3 cellular contexts compared by ENCODE assay signal in genomic region chr2:154259030-154259429, GRCh38.
TF ChIP-seq lines count a peak whose summit lies in the region.

No MANE protein-coding gene starts in this region.

TF ChIP-seq in IMR-90, 13 proteins besides CTCF, POLR2A, EP300 and RAD21 (continued from another document):
- TF ChIP-seq MAFK (IDR thresholded peaks at IDR 0.05; ENCODE audit: low read depth, low read length) = peak; percentile 90

TF ChIP-seq in H1, 55 proteins besides CTCF, POLR2A, EP300 and RAD21 (continued from another document):
- TF ChIP-seq MAFK (IDR thresholded peaks at IDR 0.05; ENCODE audit: low read depth, low read length) (peak; percentile 34; the same call in 1 of the 2 replicates), E2F6 (IDR thresholded peaks at IDR 0.05) (no peak), KDM4A (IDR thresholded peaks at IDR 0.05; ENCODE audit: low read depth, low read length, severe bottlenecking) (no peak), TCF12 (IDR thresholded peaks at IDR 0.05; ENCODE audit: low read depth, low read length) (no peak), CEBPB (IDR thresholded peaks at IDR 0.05; ENCODE audit: low read depth, low read length) (no peak)

TF ChIP-seq in SK-N-SH treated with all-trans-retinoic acid at 6 μM for 48 hours, 23 proteins besides CTCF, POLR2A, EP300 and RAD21:
- TF ChIP-seq POU6F1 (CRISPR knock-in tag; IDR thresholded peaks at IDR 0.05; ENCODE audit: borderline replicate concordance, low read depth) = no peak
- no peak for TF ChIP-seq PPARA (CRISPR knock-in tag; IDR thresholded peaks at IDR 0.05; ENCODE audit: borderline replicate concordance)
- no peak for TF ChIP-seq PATZ1 (CRISPR knock-in tag; IDR thresholded peaks at IDR 0.05; ENCODE audit: borderline replicate concordance)
- no peak for TF ChIP-seq TOX (CRISPR knock-in tag; IDR thresholded peaks at IDR 0.05; ENCODE audit: borderline replicate concordance)
- TF ChIP-seq BACH2 (CRISPR knock-in tag; IDR thresholded peaks at IDR 0.05; ENCODE audit: borderline replicate concordance) = no peak
- TF ChIP-seq CSRNP3 (CRISPR knock-in tag; IDR thresholded peaks at IDR 0.05) = no peak
- no peak for TF ChIP-seq ZC3H10 (CRISPR knock-in tag; IDR thresholded peaks at IDR 0.05)
- no peak for TF ChIP-seq CSDC2 (CRISPR knock-in tag; IDR thresholded peaks at IDR 0.05)
- TF ChIP-seq ISL1 (CRISPR knock-in tag; IDR thresholded peaks at IDR 0.05) = no peak
- TF ChIP-seq TCF4 (CRISPR knock-in tag; IDR thresholded peaks at IDR 0.05; ENCODE audit: borderline replicate concordance) = no peak
- no peak for TF ChIP-seq ZNF8 (CRISPR knock-in tag; IDR thresholded peaks at IDR 0.05)
- no peak for TF ChIP-seq ZNF565 (CRISPR knock-in tag; conservative IDR thresholded peaks at IDR 0.05; ENCODE audit: low read depth)
- no peak for TF ChIP-seq TSHZ2 (CRISPR knock-in tag; IDR thresholded peaks at IDR 0.05)
- no peak for TF ChIP-seq RARB (CRISPR knock-in tag; IDR thresholded peaks at IDR 0.05)
- TF ChIP-seq ZFP30 (CRISPR knock-in tag; IDR thresholded peaks at IDR 0.05) = no peak
- TF ChIP-seq CREB5 (CRISPR knock-in tag; IDR thresholded peaks at IDR 0.05; ENCODE audit: low read depth) = no peak
- TF ChIP-seq SNAI2 (CRISPR knock-in tag; IDR thresholded peaks at IDR 0.05) = no peak
TF ChIP-seq in SK-N-SH treated with all-trans-retinoic acid at 6 μM for 48 hours: peak in this region for 0.
